26 cellular contexts compared by ENCODE assay signal in the genomic region with DNA sequence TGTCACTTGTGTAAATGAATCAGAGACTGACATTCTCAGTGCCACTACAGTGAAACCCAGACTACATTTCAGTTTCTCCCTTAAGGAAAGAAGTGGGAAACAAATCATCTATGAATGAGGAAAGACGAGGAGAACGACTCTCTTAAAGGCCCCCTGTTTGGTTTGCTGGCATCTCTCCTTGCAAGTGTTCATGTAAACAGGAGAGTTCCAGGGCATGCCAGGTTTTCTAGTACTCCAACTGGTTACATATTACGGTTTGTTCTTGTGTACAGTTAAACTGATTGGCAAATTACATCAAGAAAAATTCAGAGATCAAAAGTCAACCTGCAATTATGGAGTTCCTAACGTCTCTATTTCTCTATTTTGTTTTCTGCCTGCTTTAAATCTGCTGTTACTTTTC.
"Had no signal": no experiment of that assay in that cellular context is flagged by ENCODE, and none has a peak within 500 bp of the region (broad histone marks: within the 10 kb centered on the region; RNA-seq: fewer than 3 reads in every experiment).

No MANE protein-coding gene starts in this region.

- H3K27me3 Mint-ChIP-seq: naive thymus-derived CD8-positive, alpha-beta T cell; progenitor cell of endocrine pancreas; stimulated activated naive CD8-positive, alpha-beta T cell treated with anti-CD3 and anti-CD28 coated beads, Interleukin-15, Interleukin-2, amounts not matched to agents 100 ng/mL and 50 ng/mL, for 24 hours had no signal

- DNase-seq: hippocampal formation; kidney glomerular epithelial cell; left cardiac atrium; left lung; lower lobe of right lung; mammary epithelial cell; mesenchymal stem cell; naive thymus-derived CD8-positive, alpha-beta T cell; occipital lobe; ovary; stimulated activated CD4-positive, alpha-beta T cell treated with anti-CD3 and anti-CD28 coated beads, Interleukin-4, amount 100 ng/mL, for 24 hours; stimulated activated naive CD4-positive, alpha-beta T cell; tibial artery; trophoblast cell; upper lobe of right lung had no signal

- ATAC-seq: left cardiac atrium; left lung; lower lobe of right lung; naive thymus-derived CD8-positive, alpha-beta T cell; sciatic nerve; stimulated activated effector memory CD8-positive, alpha-beta T cell treated with anti-CD3 and anti-CD28 coated beads, Interleukin-12 subunit alpha, Interleukin-12 subunit beta, amount 100 ng/mL, for 72 hours; upper lobe of right lung had no signal

- H3K4me1 ChIP-seq: left lung, lower lobe of right lung, right atrium auricular region, suprapubic skin, tibial artery, upper lobe of right lung had no signal

- H3K9me3 ChIP-seq: left lung, lower lobe of right lung, neutrophil, ovary, right atrium auricular region, suprapubic skin, thoracic aorta, tibial artery, upper lobe of right lung had no signal

- H3K4me3 Mint-ChIP-seq: naive thymus-derived CD8-positive, alpha-beta T cell; nephron; neural crest cell; stimulated activated effector memory CD8-positive, alpha-beta T cell treated with anti-CD3 and anti-CD28 coated beads, Interleukin-12 subunit alpha, Interleukin-12 subunit beta, amount 100 ng/mL, for 72 hours; stimulated activated naive CD8-positive, alpha-beta T cell treated with anti-CD3 and anti-CD28 coated beads, Interleukin-15, Interleukin-2, amounts not matched to agents 100 ng/mL and 50 ng/mL, for 24 hours had no signal

- H3K27ac Mint-ChIP-seq: naive thymus-derived CD8-positive, alpha-beta T cell; nephron; progenitor cell of endocrine pancreas; stimulated activated effector memory CD8-positive, alpha-beta T cell treated with anti-CD3 and anti-CD28 coated beads, Interleukin-12 subunit alpha, Interleukin-12 subunit beta, amount 100 ng/mL, for 72 hours; stimulated activated naive CD8-positive, alpha-beta T cell treated with anti-CD3 and anti-CD28 coated beads, Interleukin-15, Interleukin-2, amounts not matched to agents 100 ng/mL and 50 ng/mL, for 24 hours had no signal

- H3K9me3 Mint-ChIP-seq: nephron had no signal

- H3K4me1 Mint-ChIP-seq: naive thymus-derived CD8-positive, alpha-beta T cell; nephron; neural crest cell; stimulated activated effector memory CD8-positive, alpha-beta T cell treated with anti-CD3 and anti-CD28 coated beads, Interleukin-12 subunit alpha, Interleukin-12 subunit beta, amount 100 ng/mL, for 72 hours had no signal

- H3K36me3 ChIP-seq: left lung, lower lobe of right lung, neutrophil, ovary, right atrium auricular region, suprapubic skin, thoracic aorta, tibial artery, upper lobe of right lung had no signal

- H3K27me3 ChIP-seq: left lung, neutrophil, ovary, right atrium auricular region, suprapubic skin, tibial artery, upper lobe of right lung had no signal

- H3K36me3 Mint-ChIP-seq: naive thymus-derived CD8-positive, alpha-beta T cell; stimulated activated effector memory CD8-positive, alpha-beta T cell treated with anti-CD3 and anti-CD28 coated beads, Interleukin-12 subunit alpha, Interleukin-12 subunit beta, amount 100 ng/mL, for 72 hours had no signal

- H3K4me3 ChIP-seq: left lung, lower lobe of right lung, ovary, right atrium auricular region, skin epidermis, suprapubic skin, thoracic aorta, tibial artery, upper lobe of right lung had no signal

- H3K27ac ChIP-seq: left lung, lower lobe of right lung, neutrophil, ovary, right atrium auricular region, skin epidermis, suprapubic skin, thoracic aorta, tibial artery, upper lobe of right lung had no signal
